ENCODE assay signal across 9 cellular contexts in genomic region chr2:28360742-28361293, GRCh38. TPM values are rescaled to one million over a fixed set of nuclear protein-coding genes. Genes with fewer than 3 reads are reported as not detected.
DNase-seq lines count a peak whose midpoint lies in the region; TF ChIP-seq lines count a peak whose summit lies in the region.
"Had no signal": no experiment of that assay in that cellular context is flagged by ENCODE, and none has a peak within 500 bp of the region (broad histone marks: within the 10 kb centered on the region; RNA-seq: fewer than 3 reads in every experiment).

No MANE protein-coding gene starts in this region.

- H3K27me3 ChIP-seq in osteoblast (ENCODE audit: insufficient read depth, low read length) (no peaks in the 10 kb centered on the region), thyroid gland (no peaks in the 10 kb centered on the region)
- H3K27me3 ChIP-seq: foreskin keratinocyte had no signal

- H3K36me3 ChIP-seq in osteoblast (ENCODE audit: insufficient read depth, low read length): no peaks in the 10 kb centered on the region
- no peaks in the 10 kb centered on the region for H3K36me3 ChIP-seq in thyroid gland

- H2AFZ ChIP-seq in osteoblast (ENCODE audit: low read length): no peak overlapping the region

- H3K27ac ChIP-seq in osteoblast (ENCODE audit: low read depth, low read length) (peak overlapping the region; percentile 67), thyroid gland (no peak overlapping the region)
- H3K27ac ChIP-seq: foreskin keratinocyte had no signal

- peak; percentile 46 for DNase-seq in GF-D8 (lab: John Stamatoyannopoulos, UW)
- DNase-seq in OCI-M1 (lab: John Stamatoyannopoulos, UW): peak; percentile 58
- peak; percentile 37 for DNase-seq in epithelial cell of esophagus (ENCODE audit: low read depth)
- peak; percentile 90 for DNase-seq in osteoblast (ENCODE audit: insufficient read length, low spot score, missing footprints)
- DNase-seq in NCI-H524 treated with DMSO at 0.1 percent for 48 hours (lab: John Stamatoyannopoulos, UW): no peak
- DNase-seq in thyroid gland: no peak
- DNase-seq in epidermal melanocyte (ENCODE audit: insufficient read length, low spot score): no peak
- no peak for DNase-seq in NOMO-1 treated with DMSO at 0.1 percent for 48 hours (lab: John Stamatoyannopoulos, UW; ENCODE audit: unreplicated experiment)
- DNase-seq: foreskin keratinocyte had no signal

- TF ChIP-seq POLR2A in thyroid gland (IDR thresholded peaks at IDR 0.05): no peak

- H3K9me3 ChIP-seq in osteoblast (ENCODE audit: low read depth, low read length) (no peaks in the 10 kb centered on the region), thyroid gland (no peaks in the 10 kb centered on the region)

- no peaks in the 10 kb centered on the region for H3K79me2 ChIP-seq in osteoblast (ENCODE audit: insufficient read depth, low read length)

- H3K4me1 ChIP-seq in osteoblast (ENCODE audit: insufficient read depth, low read length) (peaks cover 37% of the 10 kb centered on the region), thyroid gland (peaks cover 8 to 12% of the 10 kb centered on the region in 2 donors)
- H3K4me1 ChIP-seq: foreskin keratinocyte had no signal

- H3K4me3 ChIP-seq in epithelial cell of esophagus (ENCODE audit: low read length) (no peak overlapping the region), osteoblast (ENCODE audit: insufficient read depth, low read length) (no peak overlapping the region), thyroid gland (replicated peaks in 1 of 3) (no peak overlapping the region)

- peak overlapping the region; percentile 1 for H3K4me2 ChIP-seq in osteoblast (ENCODE audit: insufficient read depth, low read length)

- intact Hi-C loops in thyroid gland (cut with DNase I): no loop called here

- 82 to 83% methylated on average over 11 to 12 of the region's 12 CpGs for WGBS in thyroid gland, 2 donors

- H4K20me1 ChIP-seq in osteoblast (ENCODE audit: insufficient read depth, low read length): no peaks in the 10 kb centered on the region

- TF ChIP-seq CTCF in epithelial cell of esophagus (IDR thresholded peaks at IDR 0.05; ENCODE audit: insufficient read depth, low read depth, low read length, missing control alignments): no peak
- no peak for TF ChIP-seq CTCF in osteoblast (IDR thresholded peaks at IDR 0.05; ENCODE audit: extremely low read depth, low read depth, low read length)
- no peak for TF ChIP-seq CTCF in thyroid gland (IDR thresholded peaks at IDR 0.05)

RNA-seq across cellular contexts. Expression of gene FOSL2, which starts 31.8 kb away (rescaled TPM):
- total RNA-seq in osteoblast (64.5 and 86.9 TPM in 2 replicates), thyroid gland (10 to 100 TPM; 30.7 to 85.1 (median 40.6) TPM)

Comparison
In these comparisons a context has a peak if more than half of its experiments do, and no peak if none do; other contexts are left out.
1. DNase-seq: peak in GF-D8 (single experiment), OCI-M1 (single experiment), epithelial cell of esophagus (single experiment) and osteoblast (single experiment); none in NCI-H524 treated with DMSO at 0.1 percent for 48 hours (single experiment), thyroid gland (0 of 2), epidermal melanocyte (single experiment) and NOMO-1 treated with DMSO at 0.1 percent for 48 hours (single experiment).